Comparison of ENCODE assay signal across 8 cellular contexts in genomic region chr10:49534670-49535381, GRCh38. TPM values are rescaled to one million over a fixed set of nuclear protein-coding genes. Genes with fewer than 3 reads are reported as not detected.
DNase-seq lines count a peak whose midpoint lies in the region; ATAC-seq and TF ChIP-seq lines count a peak whose summit lies in the region.

No MANE protein-coding gene starts in this region.

- peak overlapping the region; percentile 45; the same call in 1 of the 2 replicates for H2AFZ ChIP-seq in OCI-LY7 (ENCODE audit: low read length)

- H3K4me1 Mint-ChIP-seq in activated CD8-positive, alpha-beta memory T cell treated with anti-CD3 and anti-CD28 coated beads, Interleukin-2, amount 10 ng/mL, durations not matched to agents 7 days and 5 days: peaks cover 39% of the 10 kb centered on the region
- peaks cover 45% of the 10 kb centered on the region for H3K4me1 Mint-ChIP-seq in memory B cell
- peaks cover 20% of the 10 kb centered on the region for H3K4me1 Mint-ChIP-seq in mesothelial cell of epicardium

- H3K27ac Mint-ChIP-seq in activated CD8-positive, alpha-beta memory T cell treated with anti-CD3 and anti-CD28 coated beads, Interleukin-2, amount 10 ng/mL, durations not matched to agents 7 days and 5 days: peak overlapping the region; percentile 73
- H3K27ac Mint-ChIP-seq in memory B cell (peak overlapping the region; percentile 67), mesothelial cell of epicardium (no peak overlapping the region)

- peak overlapping the region; percentile 50 for H3K27ac ChIP-seq in OCI-LY7 (ENCODE audit: low read depth, low read length, poor library complexity, severe bottlenecking)

- no peak for ATAC-seq in activated CD8-positive, alpha-beta memory T cell treated with anti-CD3 and anti-CD28 coated beads, Interleukin-2, amount 10 ng/mL, durations not matched to agents 7 days and 5 days
- peak; percentile 50 for ATAC-seq in HG02798 (IDR thresholded peaks at IDR 0.05; ENCODE audit: poor library complexity, unreplicated experiment)
- ATAC-seq in memory B cell (ENCODE audit: low read depth): peak; percentile 7

- H3K4me1 ChIP-seq in OCI-LY7 (ENCODE audit: insufficient read depth, low read length, poor library complexity, severe bottlenecking): peaks cover 33% of the 10 kb centered on the region

- H3K4me3 ChIP-seq in OCI-LY7 (ENCODE audit: low read depth, low read length, poor library complexity, severe bottlenecking): peak overlapping the region; percentile 15

- BruUV-seq in OCI-LY7 (replicated peaks; lab: Mats Ljungman, UMichigan): no TSS peak

- no peak overlapping the region for H3K4me3 Mint-ChIP-seq in activated CD8-positive, alpha-beta memory T cell treated with anti-CD3 and anti-CD28 coated beads, Interleukin-2, amount 10 ng/mL, durations not matched to agents 7 days and 5 days
- H3K4me3 Mint-ChIP-seq in memory B cell (peak overlapping the region; percentile 25), mesothelial cell of epicardium (no peak overlapping the region)

- H3K9me3 Mint-ChIP-seq in activated CD8-positive, alpha-beta memory T cell treated with anti-CD3 and anti-CD28 coated beads, Interleukin-2, amount 10 ng/mL, durations not matched to agents 7 days and 5 days (ENCODE audit: low read depth): no peaks in the 10 kb centered on the region
- no peaks in the 10 kb centered on the region for H3K9me3 Mint-ChIP-seq in memory B cell
- H3K9me3 Mint-ChIP-seq in mesothelial cell of epicardium: no peaks in the 10 kb centered on the region

- peaks cover 6% of the 10 kb centered on the region; the same call in 1 of the 2 replicates for H3K79me2 ChIP-seq in OCI-LY7 (ENCODE audit: insufficient read depth, low read depth, low read length)

- H3K27me3 Mint-ChIP-seq in activated CD8-positive, alpha-beta memory T cell treated with anti-CD3 and anti-CD28 coated beads, Interleukin-2, amount 10 ng/mL, durations not matched to agents 7 days and 5 days: no peaks in the 10 kb centered on the region
- H3K27me3 Mint-ChIP-seq in memory B cell: no peaks in the 10 kb centered on the region
- no peaks in the 10 kb centered on the region for H3K27me3 Mint-ChIP-seq in mesothelial cell of epicardium (ENCODE audit: low read depth)

- POLR2A ChIA-PET in OCI-LY7 (lab: Charles Lee): interaction anchor here (1.0 to 1.6 kb wide), 2 partner anchors 8 to 13 kb away, joined by 4 to 5 read pairs; no protein-coding TSS in a partner anchor

- H3K4me2 ChIP-seq in OCI-LY7 (ENCODE audit: low read length): peak overlapping the region; percentile 65

- H4K20me1 ChIP-seq in OCI-LY7 (ENCODE audit: insufficient read depth, low read length): no peaks in the 10 kb centered on the region

- DNase-seq in activated CD8-positive, alpha-beta memory T cell treated with anti-CD3 and anti-CD28 coated beads, Interleukin-2, amount 10 ng/mL, durations not matched to agents 7 days and 5 days: peak; percentile 47
- no peak for DNase-seq in activated CD8-positive, alpha-beta memory T cell treated with anti-CD3 and anti-CD28 coated beads, Interleukin-2, amount 50 U/mL, for 4 hours
- DNase-seq in OCI-LY7 (ENCODE audit: low spot score): peak; percentile 19
- DNase-seq in memory B cell (ENCODE audit: low spot score in 2 of 2): peak in 1 of 2 donors; percentile 7
- no peak for DNase-seq in anterior cingulate cortex (lab: John Stamatoyannopoulos, UW)
- no peak for DNase-seq in mesothelial cell of epicardium (ENCODE audit: low spot score in 2 of 2, unreplicated experiment in 2 of 2)
- no peak for DNase-seq in inferior parietal cortex (ENCODE audit: extremely low spot score)

- peaks cover 25% of the 10 kb centered on the region; the same call in 1 of the 2 replicates for H3K36me3 ChIP-seq in OCI-LY7 (ENCODE audit: insufficient read depth, low read length)

- no peaks in the 10 kb centered on the region for H3K9me2 ChIP-seq in OCI-LY7 (ENCODE audit: insufficient read depth, low read length)

- H3K9me3 ChIP-seq in OCI-LY7 (ENCODE audit: low read length): no peaks in the 10 kb centered on the region

- CTCF ChIA-PET in activated CD8-positive, alpha-beta memory T cell treated with anti-CD3 and anti-CD28 coated beads, Interleukin-2, amount 10 ng/mL, durations not matched to agents 7 days and 5 days (lab: Charles Lee): interaction anchor here (0.6 to 3.5 kb wide), 2 partner anchors 16 to 682 kb away, joined by 3 to 18 read pairs; no protein-coding TSS in a partner anchor
- CTCF ChIA-PET in OCI-LY7 (lab: Charles Lee; ENCODE audit: unreplicated experiment): no interaction called here

- TF ChIP-seq CTCF in OCI-LY7 (conservative IDR thresholded peaks at IDR 0.05; ENCODE audit: low read length) (no peak), mesothelial cell of epicardium (IDR thresholded peaks at IDR 0.05; ENCODE audit: unreplicated experiment) (no peak)

- H3K36me3 Mint-ChIP-seq in activated CD8-positive, alpha-beta memory T cell treated with anti-CD3 and anti-CD28 coated beads, Interleukin-2, amount 10 ng/mL, durations not matched to agents 7 days and 5 days: peaks cover 19% of the 10 kb centered on the region
- H3K36me3 Mint-ChIP-seq in memory B cell: peaks cover 22% of the 10 kb centered on the region
- H3K36me3 Mint-ChIP-seq in mesothelial cell of epicardium: peaks cover 12% of the 10 kb centered on the region

- intact Hi-C loops in OCI-LY7 (cut with micrococcal nuclease; ENCODE audit: unreplicated experiment): no loop called here

RNA-seq across cellular contexts. Expression of gene ERCC6, which starts 4.1 kb away (rescaled TPM):
- total RNA-seq in activated CD8-positive, alpha-beta memory T cell treated with anti-CD3 and anti-CD28 coated beads, Interleukin-2, amount 10 ng/mL, durations not matched to agents 7 days and 5 days: 10 to 100 TPM; 19.2 to 28.1 TPM
- 7.8 and 8.8 TPM in 2 replicates for total RNA-seq in OCI-LY7 (2014; rRNA removed; shearing (Covaris generic))
- total RNA-seq in OCI-LY7 (2022): 21.9 and 25.7 TPM in 2 replicates
- total RNA-seq in mesothelial cell of epicardium: 32.4 to 37.4 TPM (median 35.4 TPM) in 3 replicates

Comparison
In these comparisons a context has a peak if more than half of its experiments do, and no peak if none do; other contexts are left out.
1. DNase-seq: peak in activated CD8-positive, alpha-beta memory T cell treated with anti-CD3 and anti-CD28 coated beads, Interleukin-2, amount 10 ng/mL, durations not matched to agents 7 days and 5 days (single experiment) and OCI-LY7 (single experiment); none in activated CD8-positive, alpha-beta memory T cell treated with anti-CD3 and anti-CD28 coated beads, Interleukin-2, amount 50 U/mL, for 4 hours (single experiment), anterior cingulate cortex (0 of 58), mesothelial cell of epicardium (0 of 2) and inferior parietal cortex (single experiment).